ENCODE assay signal across 1 cellular context in the genomic region with DNA sequence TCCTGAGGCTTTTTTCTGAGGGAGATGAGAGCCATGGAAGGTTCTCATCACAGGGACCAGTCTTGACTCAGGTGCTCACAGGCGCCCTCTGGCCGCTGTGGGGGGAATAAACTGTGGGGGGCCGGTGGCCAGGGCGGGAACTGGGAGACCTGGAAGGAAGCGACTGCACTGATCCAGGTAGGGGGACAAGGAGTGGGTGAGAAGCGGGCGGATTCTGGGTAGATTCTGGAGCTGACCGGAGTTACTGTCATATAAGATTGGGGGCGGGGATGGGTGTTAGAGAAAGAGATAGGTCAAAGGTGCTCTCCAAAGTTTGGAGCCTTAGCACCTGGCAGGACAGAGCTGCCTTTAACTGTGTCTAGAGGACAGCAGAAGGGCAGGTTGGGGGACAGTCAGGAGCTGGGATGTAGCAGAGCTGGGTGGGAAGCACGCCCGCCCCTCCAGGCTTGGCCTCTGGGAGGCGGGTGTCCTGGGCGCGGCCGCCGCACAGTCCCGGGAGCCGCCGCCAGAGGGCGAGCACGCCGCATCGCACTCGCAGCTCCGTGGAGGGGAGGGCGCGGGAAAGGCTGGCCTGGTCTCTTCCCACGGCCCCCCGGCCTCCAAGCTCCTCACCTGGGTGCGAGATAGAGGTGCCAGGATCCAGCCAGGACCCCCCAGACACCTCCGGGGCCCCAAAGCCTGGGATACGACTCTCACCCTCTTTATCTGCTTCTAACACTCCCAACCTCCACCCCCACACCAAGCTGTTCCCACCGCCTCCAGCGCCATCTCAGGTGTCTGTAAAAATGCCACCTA.
A peak's percentile ranks its signal among the peaks of the same experiment; 100 is the strongest.
TF ChIP-seq lines count a peak whose summit lies in the region.

No MANE protein-coding gene starts in this region.

TF ChIP-seq in K562, 482 proteins besides CTCF, POLR2A, EP300 and RAD21 (continued from another document and continues in another):
- TF ChIP-seq MGA (IDR thresholded peaks at IDR 0.05) (no peak), HDAC2 (IDR thresholded peaks at IDR 0.05) (peak; percentile 78), FUS (optimal IDR thresholded peaks at IDR 0.05; ENCODE audit: low read depth, low read length) (no peak), ZNF445 (CRISPR knock-in tag; IDR thresholded peaks at IDR 0.05; ENCODE audit: low read depth) (no peak), ZNF589 (CRISPR knock-in tag; IDR thresholded peaks at IDR 0.05; ENCODE audit: low read depth) (peak; percentile 40; the same call in 1 of the 2 replicates), HSF4 (CRISPR knock-in tag; IDR thresholded peaks at IDR 0.05; ENCODE audit: borderline replicate concordance) (no peak), KDM5B (IDR thresholded peaks at IDR 0.05; ENCODE audit: insufficient replicate concordance, low read depth, low read length) (no peak), CBX5 (IDR thresholded peaks at IDR 0.05; ENCODE audit: borderline replicate concordance, low read depth) (no peak), USF2 (CRISPR knock-in tag; IDR thresholded peaks at IDR 0.05) (no peak), KAT8 (IDR thresholded peaks at IDR 0.05; ENCODE audit: low read depth) (no peak), XRCC4 (IDR thresholded peaks at IDR 0.05; ENCODE audit: extremely low read depth, insufficient read depth, insufficient read length) (no peak), PYGO2 (tag; IDR thresholded peaks at IDR 0.05) (no peak), BCOR (IDR thresholded peaks at IDR 0.05) (peak; percentile 69), KLF6 (CRISPR knock-in tag; IDR thresholded peaks at IDR 0.05; ENCODE audit: borderline replicate concordance) (peak; percentile 40; the same call in 1 of the 2 replicates), FOXP4 (CRISPR knock-in tag; IDR thresholded peaks at IDR 0.05; ENCODE audit: borderline replicate concordance) (no peak; the same call in 1 of the 2 replicates), JUNB (CRISPR knock-in tag; conservative IDR thresholded peaks at IDR 0.05) (no peak), SMARCA4 (IDR thresholded peaks at IDR 0.05) (peak; percentile 51), VEZF1 (CRISPR knock-in tag; IDR thresholded peaks at IDR 0.05) (peak; percentile 79), FOXJ3 (CRISPR knock-in tag; IDR thresholded peaks at IDR 0.05) (no peak), ZNF316 (IDR thresholded peaks at IDR 0.05) (no peak), ESRRA (IDR thresholded peaks at IDR 0.05; ENCODE audit: borderline replicate concordance, low read depth) (peak; percentile 75; the same call in 1 of the 2 replicates), BMI1 (IDR thresholded peaks at IDR 0.05; ENCODE audit: low read length) (no peak), ZNF77 (CRISPR knock-in tag; IDR thresholded peaks at IDR 0.05) (no peak), IRF1 (CRISPR knock-in tag; IDR thresholded peaks at IDR 0.05; ENCODE audit: borderline replicate concordance) (no peak), TCF7L2 (IDR thresholded peaks at IDR 0.05; ENCODE audit: low read depth, low read length) (no peak), JUND (IDR thresholded peaks at IDR 0.05; ENCODE audit: borderline replicate concordance, low read depth, low read length) (peak; percentile 37; the same call in 1 of the 2 replicates), JUND (tag; IDR thresholded peaks at IDR 0.05; ENCODE audit: borderline replicate concordance, low read depth, low read length) (no peak; the same call in 2 of the 3 replicates), MCM3 (IDR thresholded peaks at IDR 0.05) (no peak), ZNF121 (CRISPR knock-in tag; conservative IDR thresholded peaks at IDR 0.05) (no peak), HMG20A (CRISPR knock-in tag; conservative IDR thresholded peaks at IDR 0.05) (no peak), MAZ (CRISPR knock-in tag; conservative IDR thresholded peaks at IDR 0.05 in 1 of 2, IDR thresholded peaks at IDR 0.05 in 1 of 2) (peak; percentile 92 to 98)
- TF ChIP-seq, protein P1, sequence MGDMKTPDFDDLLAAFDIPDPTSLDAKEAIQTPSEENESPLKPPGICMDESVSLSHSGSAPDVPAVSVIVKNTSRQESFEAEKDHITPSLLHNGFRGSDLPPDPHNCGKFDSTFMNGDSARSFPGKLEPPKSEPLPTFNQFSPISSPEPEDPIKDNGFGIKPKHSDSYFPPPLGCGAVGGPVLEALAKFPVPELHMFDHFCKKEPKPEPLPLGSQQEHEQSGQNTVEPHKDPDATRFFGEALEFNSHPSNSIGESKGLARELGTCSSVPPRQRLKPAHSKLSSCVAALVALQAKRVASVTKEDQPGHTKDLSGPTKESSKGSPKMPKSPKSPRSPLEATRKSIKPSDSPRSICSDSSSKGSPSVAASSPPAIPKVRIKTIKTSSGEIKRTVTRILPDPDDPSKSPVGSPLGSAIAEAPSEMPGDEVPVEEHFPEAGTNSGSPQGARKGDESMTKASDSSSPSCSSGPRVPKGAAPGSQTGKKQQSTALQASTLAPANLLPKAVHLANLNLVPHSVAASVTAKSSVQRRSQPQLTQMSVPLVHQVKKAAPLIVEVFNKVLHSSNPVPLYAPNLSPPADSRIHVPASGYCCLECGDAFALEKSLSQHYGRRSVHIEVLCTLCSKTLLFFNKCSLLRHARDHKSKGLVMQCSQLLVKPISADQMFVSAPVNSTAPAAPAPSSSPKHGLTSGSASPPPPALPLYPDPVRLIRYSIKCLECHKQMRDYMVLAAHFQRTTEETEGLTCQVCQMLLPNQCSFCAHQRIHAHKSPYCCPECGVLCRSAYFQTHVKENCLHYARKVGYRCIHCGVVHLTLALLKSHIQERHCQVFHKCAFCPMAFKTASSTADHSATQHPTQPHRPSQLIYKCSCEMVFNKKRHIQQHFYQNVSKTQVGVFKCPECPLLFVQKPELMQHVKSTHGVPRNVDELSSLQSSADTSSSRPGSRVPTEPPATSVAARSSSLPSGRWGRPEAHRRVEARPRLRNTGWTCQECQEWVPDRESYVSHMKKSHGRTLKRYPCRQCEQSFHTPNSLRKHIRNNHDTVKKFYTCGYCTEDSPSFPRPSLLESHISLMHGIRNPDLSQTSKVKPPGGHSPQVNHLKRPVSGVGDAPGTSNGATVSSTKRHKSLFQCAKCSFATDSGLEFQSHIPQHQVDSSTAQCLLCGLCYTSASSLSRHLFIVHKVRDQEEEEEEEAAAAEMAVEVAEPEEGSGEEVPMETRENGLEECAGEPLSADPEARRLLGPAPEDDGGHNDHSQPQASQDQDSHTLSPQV (IDR thresholded peaks at IDR 0.05) = peak; percentile 80
